10 cellular contexts compared by ENCODE assay signal in genomic region chr11:58024601-58025091, GRCh38. TPM values are rescaled to one million over a fixed set of nuclear protein-coding genes. Genes with fewer than 3 reads are reported as not detected.
DNase-seq lines count a peak whose midpoint lies in the region; ATAC-seq, FAIRE-seq and TF ChIP-seq lines count a peak whose summit lies in the region.
"Had no signal": no experiment of that assay in that cellular context is flagged by ENCODE, and none has a peak within 500 bp of the region (broad histone marks: within the 10 kb centered on the region; RNA-seq: fewer than 3 reads in every experiment).

No MANE protein-coding gene starts in this region.

- no peaks in the 10 kb centered on the region for H3K9me3 ChIP-seq in kidney (ENCODE audit: control insufficient read depth in 1 of 2, low read length in 2 of 2)
- no peaks in the 10 kb centered on the region for H3K9me3 ChIP-seq in small intestine (ENCODE audit: control insufficient read depth, low read depth)
- no peaks in the 10 kb centered on the region for H3K9me3 ChIP-seq in naive thymus-derived CD4-positive, alpha-beta T cell (ENCODE audit: control insufficient read depth in 2 of 3, low read length in 3 of 3)

- FAIRE-seq in kidney (lab: Jason Lieb, UNC) (peak; percentile 61), small intestine (lab: Jason Lieb, UNC) (no peak)

- POLR2A ChIA-PET in naive thymus-derived CD4-positive, alpha-beta T cell (lab: Charles Lee), result no interaction called here

- ATAC-seq in naive thymus-derived CD4-positive, alpha-beta T cell, result no peak
- no peak for ATAC-seq in HG02678 (IDR thresholded peaks at IDR 0.05; ENCODE audit: unreplicated experiment)
- ATAC-seq: activated CD8-positive, alpha-beta memory T cell treated with anti-CD3 and anti-CD28 coated beads, Interleukin-2, amount 10 ng/mL, durations not matched to agents 7 days and 5 days had no signal

- H3K36me3 ChIP-seq in kidney (ENCODE audit: control insufficient read depth in 1 of 2, insufficient read depth in 2 of 2, low read length in 2 of 2) (no peaks in the 10 kb centered on the region), small intestine (ENCODE audit: control insufficient read depth in 2 of 2, insufficient read depth in 2 of 2, low read length in 2 of 2) (no peaks in the 10 kb centered on the region)
- no peaks in the 10 kb centered on the region for H3K36me3 ChIP-seq in naive thymus-derived CD4-positive, alpha-beta T cell (ENCODE audit: control insufficient read depth in 2 of 3, insufficient read depth in 3 of 3, low read length in 3 of 3)

- no peaks in the 10 kb centered on the region for H3K4me1 Mint-ChIP-seq in naive thymus-derived CD4-positive, alpha-beta T cell
- H3K4me1 Mint-ChIP-seq in progenitor cell of endocrine pancreas (ENCODE audit: low read depth), result peaks cover 1% of the 10 kb centered on the region
- H3K4me1 Mint-ChIP-seq: activated CD8-positive, alpha-beta memory T cell treated with anti-CD3 and anti-CD28 coated beads, Interleukin-2, amount 10 ng/mL, durations not matched to agents 7 days and 5 days had no signal

- H3K9ac ChIP-seq in kidney (ENCODE audit: low read length in 2 of 2), result no peak overlapping the region

- H3K4me3 Mint-ChIP-seq in naive thymus-derived CD4-positive, alpha-beta T cell, result no peak overlapping the region
- no peak overlapping the region for H3K4me3 Mint-ChIP-seq in progenitor cell of endocrine pancreas (ENCODE audit: low read depth)
- H3K4me3 Mint-ChIP-seq: activated CD8-positive, alpha-beta memory T cell treated with anti-CD3 and anti-CD28 coated beads, Interleukin-2, amount 10 ng/mL, durations not matched to agents 7 days and 5 days had no signal

- H3K4me1 ChIP-seq in kidney (ENCODE audit: control insufficient read depth in 1 of 2, insufficient read depth in 1 of 2, low read depth in 1 of 2, low read length in 2 of 2) (peaks cover 15 to 22% of the 10 kb centered on the region in 2 donors), small intestine (ENCODE audit: control insufficient read depth in 2 of 2, insufficient read depth in 1 of 2, low read depth in 1 of 2, low read length in 1 of 2) (peaks cover 2 to 3% of the 10 kb centered on the region in 2 donors)
- no peaks in the 10 kb centered on the region for H3K4me1 ChIP-seq in naive thymus-derived CD4-positive, alpha-beta T cell (ENCODE audit: control insufficient read depth in 2 of 2, insufficient read depth in 2 of 2, low read length in 2 of 2)

- H3K27ac ChIP-seq in kidney (ENCODE audit: low read depth in 2 of 2, low read length in 2 of 2), result peak overlapping the region; percentile 47 to 72
- H3K27ac ChIP-seq in small intestine (ENCODE audit: low read depth in 1 of 2, low read length in 1 of 2), result peak overlapping the region in 1 of 2 donors; percentile 10
- no peak overlapping the region for H3K27ac ChIP-seq in naive thymus-derived CD4-positive, alpha-beta T cell (ENCODE audit: low read depth, low read length)

- CTCF ChIA-PET in naive thymus-derived CD4-positive, alpha-beta T cell (lab: Charles Lee), result no interaction called here

- H3K9me3 Mint-ChIP-seq in naive thymus-derived CD4-positive, alpha-beta T cell, result no peaks in the 10 kb centered on the region
- H3K9me3 Mint-ChIP-seq in progenitor cell of endocrine pancreas (ENCODE audit: low read depth), result no peaks in the 10 kb centered on the region

- DNase-seq in HCEC 1CT, result peak; percentile 74
- DNase-seq in cerebellum (ENCODE audit: low spot score), result peak; percentile 11
- DNase-seq in kidney, result peak; percentile 95
- DNase-seq in small intestine, result peak; percentile 58
- no peak for DNase-seq in naive thymus-derived CD4-positive, alpha-beta T cell
- no peak for DNase-seq in progenitor cell of endocrine pancreas (ENCODE audit: low spot score, unreplicated experiment)
- DNase-seq in T-helper 2 cell, result no peak
- DNase-seq: activated CD8-positive, alpha-beta memory T cell treated with anti-CD3 and anti-CD28 coated beads, Interleukin-2, amount 10 ng/mL, durations not matched to agents 7 days and 5 days had no signal

- 7 to 23% (median 13%) methylated on average over 8 of the region's 8 CpGs for WGBS in small intestine, 3 donors

- H3K36me3 Mint-ChIP-seq in naive thymus-derived CD4-positive, alpha-beta T cell, result no peaks in the 10 kb centered on the region
- H3K36me3 Mint-ChIP-seq in progenitor cell of endocrine pancreas (ENCODE audit: insufficient read depth), result no peaks in the 10 kb centered on the region
- H3K36me3 Mint-ChIP-seq: activated CD8-positive, alpha-beta memory T cell treated with anti-CD3 and anti-CD28 coated beads, Interleukin-2, amount 10 ng/mL, durations not matched to agents 7 days and 5 days had no signal

- H3K27me3 ChIP-seq in small intestine (ENCODE audit: control insufficient read depth in 2 of 2, insufficient read depth in 2 of 2, low read length in 2 of 2), result no peaks in the 10 kb centered on the region
- no peaks in the 10 kb centered on the region for H3K27me3 ChIP-seq in naive thymus-derived CD4-positive, alpha-beta T cell (ENCODE audit: control insufficient read depth in 2 of 2, insufficient read depth in 2 of 2, low read length in 2 of 2)

- no peak overlapping the region for H3K27ac Mint-ChIP-seq in naive thymus-derived CD4-positive, alpha-beta T cell
- H3K27ac Mint-ChIP-seq in progenitor cell of endocrine pancreas, result no peak overlapping the region
- H3K27ac Mint-ChIP-seq: activated CD8-positive, alpha-beta memory T cell treated with anti-CD3 and anti-CD28 coated beads, Interleukin-2, amount 10 ng/mL, durations not matched to agents 7 days and 5 days had no signal

- H3K27me3 Mint-ChIP-seq in naive thymus-derived CD4-positive, alpha-beta T cell, result peaks cover 0 to 13% (median 6%) of the 10 kb centered on the region in 5 donors
- no peaks in the 10 kb centered on the region for H3K27me3 Mint-ChIP-seq in progenitor cell of endocrine pancreas
- H3K27me3 Mint-ChIP-seq: activated CD8-positive, alpha-beta memory T cell treated with anti-CD3 and anti-CD28 coated beads, Interleukin-2, amount 10 ng/mL, durations not matched to agents 7 days and 5 days had no signal

- H3K4me3 ChIP-seq in kidney (ENCODE audit: low read length in 2 of 2), result no peak overlapping the region
- no peak overlapping the region for H3K4me3 ChIP-seq in small intestine (ENCODE audit: low read depth in 1 of 2, low read length in 2 of 2)
- H3K4me3 ChIP-seq in naive thymus-derived CD4-positive, alpha-beta T cell (ENCODE audit: low read length), result no peak overlapping the region

- intact Hi-C loops in kidney (cut with DNase I), result no loop called here
- intact Hi-C loops in naive thymus-derived CD4-positive, alpha-beta T cell (cut with micrococcal nuclease), result no loop called here

- TF ChIP-seq CTCF in kidney (IDR thresholded peaks at IDR 0.05; ENCODE audit: borderline replicate concordance, extremely low read depth, insufficient read depth), result no peak
- TF ChIP-seq CTCF in progenitor cell of endocrine pancreas (IDR thresholded peaks at IDR 0.05; ENCODE audit: unreplicated experiment), result no peak

RNA-seq across cellular contexts. Expression of gene OR9Q1, which starts 1.0 kb away (rescaled TPM):
- total RNA-seq in cerebellum (not detected), kidney (not detected), progenitor cell of endocrine pancreas (not detected in 2 replicates)
- polyA plus RNA-seq in kidney (ENCODE audit: insufficient read depth, low read depth, low replicate concordance) (not detected), small intestine (not detected)
- total RNA-seq in naive thymus-derived CD4-positive, alpha-beta T cell, result not detected
- polyA plus RNA-seq in naive thymus-derived CD4-positive, alpha-beta T cell, result not detected
- total RNA-seq: activated CD8-positive, alpha-beta memory T cell treated with anti-CD3 and anti-CD28 coated beads, Interleukin-2, amount 10 ng/mL, durations not matched to agents 7 days and 5 days; urinary bladder had no signal
- polyA plus RNA-seq: urinary bladder had no signal

RNA-seq across cellular contexts. Expression of gene OR6Q1, which starts 6.1 kb away (rescaled TPM):
- total RNA-seq in cerebellum, result not detected
- not detected for total RNA-seq in kidney
- not detected for polyA plus RNA-seq in kidney (ENCODE audit: insufficient read depth, low read depth, low replicate concordance)
- polyA plus RNA-seq in small intestine, result not detected
- not detected for total RNA-seq in naive thymus-derived CD4-positive, alpha-beta T cell
- not detected for polyA plus RNA-seq in naive thymus-derived CD4-positive, alpha-beta T cell
- not detected in 2 replicates for total RNA-seq in progenitor cell of endocrine pancreas
- total RNA-seq: activated CD8-positive, alpha-beta memory T cell treated with anti-CD3 and anti-CD28 coated beads, Interleukin-2, amount 10 ng/mL, durations not matched to agents 7 days and 5 days; urinary bladder had no signal
- polyA plus RNA-seq: urinary bladder had no signal

Comparison
In these comparisons a context has a peak if more than half of its experiments do, and no peak if none do; other contexts are left out.
1. DNase-seq: peak in HCEC 1CT (single experiment), cerebellum (single experiment), kidney (single experiment) and small intestine (single experiment); none in naive thymus-derived CD4-positive, alpha-beta T cell (0 of 9), progenitor cell of endocrine pancreas (single experiment) and T-helper 2 cell (0 of 5).